8 cellular contexts compared by ENCODE assay signal in genomic region chr18:80171190-80171872, GRCh38.
DNase-seq lines count a peak whose midpoint lies in the region; ATAC-seq, FAIRE-seq and TF ChIP-seq lines count a peak whose summit lies in the region.

No MANE protein-coding gene starts in this region.

- peak overlapping the region; percentile 29 for H3K4me3 ChIP-seq in AG10803 (ENCODE audit: low read length)
- H3K4me3 ChIP-seq in endothelial cell of umbilical vein (replicated peaks in 1 of 3; ENCODE audit: insufficient read depth in 1 of 3, low read depth in 1 of 3, low read length in 3 of 3), result no peak overlapping the region

- no peaks in the 10 kb centered on the region for H3K79me2 ChIP-seq in endothelial cell of umbilical vein (ENCODE audit: control insufficient read depth, insufficient read depth, low read length)

- POLR2A ChIA-PET in endothelial cell of umbilical vein (lab: Charles Lee), result no interaction called here

- TF ChIP-seq POLR2A in endothelial cell of umbilical vein (IDR thresholded peaks at IDR 0.05; ENCODE audit: low read depth, low read length), result no peak

- H3K36me3 ChIP-seq in endothelial cell of umbilical vein (ENCODE audit: control insufficient read depth in 2 of 2, extremely low read depth in 1 of 2, insufficient read depth in 2 of 2, low read length in 2 of 2), result no peaks in the 10 kb centered on the region

- H4K20me1 ChIP-seq in endothelial cell of umbilical vein (replicated peaks; ENCODE audit: control insufficient read depth, extremely low read depth, insufficient read depth, low read length), result no peaks in the 10 kb centered on the region

- CTCF ChIA-PET in endothelial cell of umbilical vein (lab: Charles Lee), result interaction anchor here (0.8 to 4.6 kb wide), 11 partner anchors 9 to 87 kb away, joined by 3 to 53 read pairs (median 4); no protein-coding TSS in a partner anchor

- no peak for ATAC-seq in natural killer cell treated with Interleukin-12 subunit alpha and Interleukin-12 subunit beta and Interleukin-15 and Interleukin-18, amount 100 ng/mL, for 72 hours
- ATAC-seq in HG02870 (IDR thresholded peaks at IDR 0.05; ENCODE audit: unreplicated experiment), result no peak

- DNase-seq in AG10803 (ENCODE audit: low read depth), result peak; percentile 68
- DNase-seq in HCEC 1CT, result peak; percentile 54
- peak; percentile 85 for DNase-seq in activated CD4-positive, alpha-beta T cell treated with anti-CD3 and anti-CD28 coated beads, Interleukin-2, amount 10 ng/mL, durations not matched to agents 24 days and 14 days
- peak; percentile 12 for DNase-seq in endothelial cell of umbilical vein (ENCODE audit: low read depth, low spot score)
- no peak for DNase-seq in natural killer cell treated with Interleukin-12 subunit alpha and Interleukin-12 subunit beta and Interleukin-15 and Interleukin-18, amount 100 ng/mL, for 72 hours (ENCODE audit: low spot score)
- DNase-seq in type B pancreatic cell (ENCODE audit: extremely low spot score, unreplicated experiment), result no peak
- DNase-seq in DMS 273 (lab: John Stamatoyannopoulos, UW; ENCODE audit: unreplicated experiment), result no peak

- dilution Hi-C loops in endothelial cell of umbilical vein (cut with MboI; ENCODE audit: extremely low pct_ligation_motif_present, low sequenced_read_pairs), result no loop called here

- H3K4me2 ChIP-seq in endothelial cell of umbilical vein (ENCODE audit: insufficient read depth, low read length), result peak overlapping the region; percentile 12

- no peak overlapping the region for H3K27ac Mint-ChIP-seq in activated CD4-positive, alpha-beta T cell treated with anti-CD3 and anti-CD28 coated beads, Interleukin-2, amount 10 ng/mL, durations not matched to agents 24 days and 14 days
- no peak overlapping the region for H3K27ac Mint-ChIP-seq in natural killer cell treated with Interleukin-12 subunit alpha and Interleukin-12 subunit beta and Interleukin-15 and Interleukin-18, amount 100 ng/mL, for 72 hours
- no peak overlapping the region for H3K27ac Mint-ChIP-seq in type B pancreatic cell

- peak; percentile 65 for TF ChIP-seq CTCF in AG10803 (conservative IDR thresholded peaks at IDR 0.05; ENCODE audit: low read length)
- TF ChIP-seq CTCF in endothelial cell of umbilical vein (IDR thresholded peaks at IDR 0.05; ENCODE audit: extremely low read depth in 1 of 2, insufficient read depth in 1 of 2, low read depth in 1 of 2, low read length in 2 of 2), result peak; percentile 88 to 92
- TF ChIP-seq CTCF in type B pancreatic cell (conservative IDR thresholded peaks at IDR 0.05), result peak; percentile 90

- H3K4me3 Mint-ChIP-seq in activated CD4-positive, alpha-beta T cell treated with anti-CD3 and anti-CD28 coated beads, Interleukin-2, amount 10 ng/mL, durations not matched to agents 24 days and 14 days, result no peak overlapping the region
- H3K4me3 Mint-ChIP-seq in natural killer cell treated with Interleukin-12 subunit alpha and Interleukin-12 subunit beta and Interleukin-15 and Interleukin-18, amount 100 ng/mL, for 72 hours, result peak overlapping the region; percentile 3
- H3K4me3 Mint-ChIP-seq in type B pancreatic cell, result no peak overlapping the region

- H3K36me3 Mint-ChIP-seq in activated CD4-positive, alpha-beta T cell treated with anti-CD3 and anti-CD28 coated beads, Interleukin-2, amount 10 ng/mL, durations not matched to agents 24 days and 14 days (ENCODE audit: low read depth), result no peaks in the 10 kb centered on the region
- H3K36me3 Mint-ChIP-seq in natural killer cell treated with Interleukin-12 subunit alpha and Interleukin-12 subunit beta and Interleukin-15 and Interleukin-18, amount 100 ng/mL, for 72 hours, result no peaks in the 10 kb centered on the region
- no peaks in the 10 kb centered on the region for H3K36me3 Mint-ChIP-seq in type B pancreatic cell

- no peaks in the 10 kb centered on the region for H3K27me3 ChIP-seq in endothelial cell of umbilical vein (ENCODE audit: control insufficient read depth in 2 of 2, insufficient read depth in 2 of 2, low read length in 2 of 2)

- H2AFZ ChIP-seq in endothelial cell of umbilical vein (ENCODE audit: low read depth, low read length), result no peak overlapping the region

- no peak overlapping the region for H3K9ac ChIP-seq in endothelial cell of umbilical vein (replicated peaks; ENCODE audit: extremely low read depth, insufficient read depth, low read length)

- peak; percentile 55 for FAIRE-seq in endothelial cell of umbilical vein (lab: Jason Lieb, UNC)

- no peaks in the 10 kb centered on the region for H3K9me1 ChIP-seq in endothelial cell of umbilical vein (replicated peaks; ENCODE audit: control insufficient read depth, extremely low read depth, insufficient read depth, low read length)

- no peak overlapping the region for H3K27ac ChIP-seq in endothelial cell of umbilical vein (ENCODE audit: insufficient read depth, low read depth, low read length)

- H3K27me3 Mint-ChIP-seq in activated CD4-positive, alpha-beta T cell treated with anti-CD3 and anti-CD28 coated beads, Interleukin-2, amount 10 ng/mL, durations not matched to agents 24 days and 14 days, result peaks cover 14% of the 10 kb centered on the region
- peaks cover 12 to 29% of the 10 kb centered on the region in 2 donors for H3K27me3 Mint-ChIP-seq in natural killer cell treated with Interleukin-12 subunit alpha and Interleukin-12 subunit beta and Interleukin-15 and Interleukin-18, amount 100 ng/mL, for 72 hours
- no peaks in the 10 kb centered on the region for H3K27me3 Mint-ChIP-seq in type B pancreatic cell

- H3K9me3 ChIP-seq in endothelial cell of umbilical vein (replicated peaks; ENCODE audit: control insufficient read depth, insufficient read depth, low read length), result no peaks in the 10 kb centered on the region

- peaks cover 14% of the 10 kb centered on the region for H3K4me1 Mint-ChIP-seq in activated CD4-positive, alpha-beta T cell treated with anti-CD3 and anti-CD28 coated beads, Interleukin-2, amount 10 ng/mL, durations not matched to agents 24 days and 14 days
- peaks cover 12 to 27% of the 10 kb centered on the region in 2 donors for H3K4me1 Mint-ChIP-seq in natural killer cell treated with Interleukin-12 subunit alpha and Interleukin-12 subunit beta and Interleukin-15 and Interleukin-18, amount 100 ng/mL, for 72 hours (ENCODE audit: low read depth in 2 of 2)
- H3K4me1 Mint-ChIP-seq in type B pancreatic cell (ENCODE audit: unreplicated experiment), result peaks cover 22% of the 10 kb centered on the region

- H3K9me3 Mint-ChIP-seq in activated CD4-positive, alpha-beta T cell treated with anti-CD3 and anti-CD28 coated beads, Interleukin-2, amount 10 ng/mL, durations not matched to agents 24 days and 14 days, result no peaks in the 10 kb centered on the region
- H3K9me3 Mint-ChIP-seq in natural killer cell treated with Interleukin-12 subunit alpha and Interleukin-12 subunit beta and Interleukin-15 and Interleukin-18, amount 100 ng/mL, for 72 hours, result no peaks in the 10 kb centered on the region
- no peaks in the 10 kb centered on the region for H3K9me3 Mint-ChIP-seq in type B pancreatic cell

- no TSS peak for BruUV-seq in endothelial cell of umbilical vein (replicated peaks; lab: Mats Ljungman, UMichigan)

- H3K4me1 ChIP-seq in endothelial cell of umbilical vein (ENCODE audit: control insufficient read depth, extremely low read depth, insufficient read depth, low read length), result no peaks in the 10 kb centered on the region

- intact Hi-C loops in activated CD4-positive, alpha-beta T cell treated with anti-CD3 and anti-CD28 coated beads, Interleukin-2, amount 10 ng/mL, durations not matched to agents 24 days and 14 days (cut with micrococcal nuclease), result no loop called here
- intact Hi-C loops in endothelial cell of umbilical vein (cut with micrococcal nuclease), result loop anchor here (1.0 kb wide), 1 partner anchor 86 kb away; no protein-coding TSS in a partner anchor

TF ChIP-seq in endothelial cell of umbilical vein, 7 proteins besides CTCF, POLR2A, EP300 and RAD21:
- TF ChIP-seq GATA2 (IDR thresholded peaks at IDR 0.05; ENCODE audit: insufficient read depth, insufficient read length, low read depth, low read length) (no peak), FOS (IDR thresholded peaks at IDR 0.05; ENCODE audit: borderline replicate concordance, insufficient read depth, low read length) (no peak), MAX (IDR thresholded peaks at IDR 0.05; ENCODE audit: insufficient read depth, insufficient read length) (no peak), JUN (IDR thresholded peaks at IDR 0.05; ENCODE audit: borderline replicate concordance, insufficient read depth, insufficient read length, low read depth) (no peak), POLR2AphosphoS5 (IDR thresholded peaks at IDR 0.05; ENCODE audit: insufficient read depth, low read depth, low read length) (no peak), MYC (IDR thresholded peaks at IDR 0.05; ENCODE audit: low read depth, low read length) (no peak), EZH2 (IDR thresholded peaks at IDR 0.05; ENCODE audit: borderline replicate concordance, low read depth, low read length, severe bottlenecking) (no peak)

Comparison
In these comparisons a context has a peak if more than half of its experiments do, and no peak if none do; other contexts are left out.
1. DNase-seq: peak in AG10803 (single experiment), HCEC 1CT (single experiment), activated CD4-positive, alpha-beta T cell treated with anti-CD3 and anti-CD28 coated beads, Interleukin-2, amount 10 ng/mL, durations not matched to agents 24 days and 14 days (single experiment) and endothelial cell of umbilical vein (single experiment); none in natural killer cell treated with Interleukin-12 subunit alpha and Interleukin-12 subunit beta and Interleukin-15 and Interleukin-18, amount 100 ng/mL, for 72 hours (single experiment), type B pancreatic cell (single experiment) and DMS 273 (single experiment).
2. Peak in every context shown above with its lines, with median percentiles within 50 percentile points of each other: CTCF ChIP-seq.